ENCODE assay signal across 8 cellular contexts in the genomic region with DNA sequence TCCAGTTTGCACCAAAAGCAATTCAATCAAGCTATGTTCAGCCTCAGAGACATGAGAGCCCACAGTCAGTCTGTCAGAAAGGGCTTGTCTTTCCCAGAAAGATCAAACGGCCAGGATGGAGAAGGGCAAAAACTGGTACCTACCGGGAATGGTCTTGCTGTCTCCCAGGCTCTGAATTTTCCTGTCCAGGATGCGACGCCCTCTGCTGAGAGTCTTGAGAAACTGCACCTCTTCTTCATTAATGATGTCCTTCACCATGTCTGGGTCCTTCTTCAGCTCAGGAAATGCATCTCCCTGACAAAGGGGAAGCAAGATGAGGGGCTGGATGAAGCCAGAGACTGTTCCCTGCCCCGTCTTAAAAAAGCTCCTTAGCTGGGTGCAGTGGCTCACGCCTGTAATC. TPM values are rescaled to one million over a fixed set of nuclear protein-coding genes. Genes with fewer than 3 reads are reported as not detected.
DNase-seq lines count a peak whose midpoint lies in the region; ATAC-seq and TF ChIP-seq lines count a peak whose summit lies in the region.

No MANE protein-coding gene starts in this region.

- H3K9me3 Mint-ChIP-seq in stimulated activated naive B cell treated with anti-CD40 and anti-IgM and Interleukin-4, amounts not matched to agents 10 μg/mL and 1 μg/mL and 100 μg/mL, for 72 hours: no peaks in the 10 kb centered on the region

- no peak for TF ChIP-seq CTCF in mucosa of descending colon (IDR thresholded peaks at IDR 0.05)
- TF ChIP-seq CTCF in lower leg skin (IDR thresholded peaks at IDR 0.05): no peak

- DNase-seq in AG08395 (ENCODE audit: low spot score): peak; percentile 63
- DNase-seq in EH (ENCODE audit: low read depth): peak; percentile 57
- DNase-seq in NCI-H460 (ENCODE audit: extremely low read depth, low read depth): peak; percentile 35
- peak; percentile 61 for DNase-seq in cerebellar cortex (ENCODE audit: low spot score)
- peak; percentile 25 to 45 (median 32) for DNase-seq in mucosa of descending colon
- DNase-seq in stimulated activated naive B cell treated with anti-CD40 and anti-IgM and Interleukin-4, amounts not matched to agents 10 μg/mL and 1 μg/mL and 100 μg/mL, for 72 hours: no peak
- DNase-seq in lower leg skin (ENCODE audit: low spot score in 2 of 2): no peak

- ATAC-seq in mucosa of descending colon (peak; percentile 84), HG02610 (IDR thresholded peaks at IDR 0.05; ENCODE audit: unreplicated experiment) (no peak)
- no peak for ATAC-seq in stimulated activated naive B cell treated with anti-CD40 and anti-IgM and Interleukin-4, amounts not matched to agents 10 μg/mL and 1 μg/mL and 100 μg/mL, for 72 hours (replicated peaks)

- H3K27ac Mint-ChIP-seq in stimulated activated naive B cell treated with anti-CD40 and anti-IgM and Interleukin-4, amounts not matched to agents 10 μg/mL and 1 μg/mL and 100 μg/mL, for 72 hours: no peak overlapping the region

- H3K4me3 Mint-ChIP-seq in stimulated activated naive B cell treated with anti-CD40 and anti-IgM and Interleukin-4, amounts not matched to agents 10 μg/mL and 1 μg/mL and 100 μg/mL, for 72 hours: no peak overlapping the region

- peaks cover 40 to 45% of the 10 kb centered on the region in 2 donors for H3K36me3 Mint-ChIP-seq in stimulated activated naive B cell treated with anti-CD40 and anti-IgM and Interleukin-4, amounts not matched to agents 10 μg/mL and 1 μg/mL and 100 μg/mL, for 72 hours

- peaks cover 9% of the 10 kb centered on the region for H3K36me3 ChIP-seq in mucosa of descending colon (ENCODE audit: low read depth)

- intact Hi-C loops in mucosa of descending colon (cut with DNase I, micrococcal nuclease): no loop called here
- intact Hi-C loops in lower leg skin (cut with DNase I; ENCODE audit: low total_unique reads): loop anchor here (10.0 kb wide), 1 partner anchor 113 kb away; no protein-coding TSS in a partner anchor

- H3K4me1 ChIP-seq in mucosa of descending colon (ENCODE audit: low read depth): no peaks in the 10 kb centered on the region

- 55 to 58% methylated on average over 6 of the region's 6 CpGs for WGBS in lower leg skin, 2 donors

- H3K4me1 Mint-ChIP-seq in stimulated activated naive B cell treated with anti-CD40 and anti-IgM and Interleukin-4, amounts not matched to agents 10 μg/mL and 1 μg/mL and 100 μg/mL, for 72 hours: no peaks in the 10 kb centered on the region

- no peak for TF ChIP-seq POLR2A in lower leg skin (IDR thresholded peaks at IDR 0.05)

- no peaks in the 10 kb centered on the region for H3K9me3 ChIP-seq in mucosa of descending colon

- H3K4me3 ChIP-seq in mucosa of descending colon: no peak overlapping the region
- H3K4me3 ChIP-seq in lower leg skin (ENCODE audit: low read depth, poor library complexity, severe bottlenecking): no peak overlapping the region

- H3K27me3 Mint-ChIP-seq in stimulated activated naive B cell treated with anti-CD40 and anti-IgM and Interleukin-4, amounts not matched to agents 10 μg/mL and 1 μg/mL and 100 μg/mL, for 72 hours: no peaks in the 10 kb centered on the region

RNA-seq across cellular contexts. Expression of gene EXOSC6, which starts 15.8 kb away (rescaled TPM):
- 20.9 and 21.1 TPM in 2 replicates for total RNA-seq in NCI-H460 (2014; rRNA removed; shearing (Covaris generic))
- 17.5 and 17.9 TPM in 2 replicates for polyA plus RNA-seq in NCI-H460 (2014; cell fraction: nucleus; rRNA removed)
- total RNA-seq in mucosa of descending colon (10 to 100 TPM; 14.7 to 29.3 (median 19.4) TPM), lower leg skin (10 to 100 TPM; 23.9 to 38.5 (median 31.8) TPM)

RNA-seq across cellular contexts. Expression of gene AARS1, which starts 21.8 kb away (rescaled TPM):
- 130 and 168 TPM in 2 replicates for total RNA-seq in NCI-H460 (2014; rRNA removed; shearing (Covaris generic))
- 78.3 and 112 TPM in 2 replicates for polyA plus RNA-seq in NCI-H460 (2014; cell fraction: nucleus; rRNA removed)
- total RNA-seq in mucosa of descending colon: 10 to 100 TPM; 30.1 to 77.7 (median 42.7) TPM
- total RNA-seq in lower leg skin: 10 to 100 TPM; 32.6 to 47.3 (median 40.6) TPM

RNA-seq across cellular contexts. Expression of gene DDX19B, which starts 31.5 kb away (rescaled TPM):
- 33.3 and 41.2 TPM in 2 replicates for total RNA-seq in NCI-H460 (2014; rRNA removed; shearing (Covaris generic))
- polyA plus RNA-seq in NCI-H460 (2014; cell fraction: nucleus; rRNA removed): 18.6 and 38.7 TPM in 2 replicates
- 10 to 100 TPM; 22.5 to 34.7 (median 28.7) TPM for total RNA-seq in mucosa of descending colon
- 10 to 100 TPM; 36.9 to 53.3 (median 48.2) TPM for total RNA-seq in lower leg skin

Comparison
In these comparisons a context has a peak if more than half of its experiments do, and no peak if none do; other contexts are left out.
1. DNase-seq: peak in AG08395 (single experiment), EH (single experiment), NCI-H460 (single experiment), cerebellar cortex (single experiment) and mucosa of descending colon (3 of 3); none in stimulated activated naive B cell treated with anti-CD40 and anti-IgM and Interleukin-4, amounts not matched to agents 10 μg/mL and 1 μg/mL and 100 μg/mL, for 72 hours (single experiment) and lower leg skin (0 of 2).